ENCODE assay signal across 9 cellular contexts in genomic region chr16:16861546-16861945, GRCh38.
DNase-seq lines count a peak whose midpoint lies in the region; ATAC-seq and TF ChIP-seq lines count a peak whose summit lies in the region.
"Had no signal": no experiment of that assay in that cellular context is flagged by ENCODE, and none has a peak within 500 bp of the region (broad histone marks: within the 10 kb centered on the region; RNA-seq: fewer than 3 reads in every experiment).

No MANE protein-coding gene starts in this region.

- H3K9ac ChIP-seq in liver (ENCODE audit: low read depth in 1 of 2, low read length in 2 of 2), result no peak overlapping the region
- H3K9ac ChIP-seq: BLaER1 had no signal

- no peak for ATAC-seq in HG02678 (IDR thresholded peaks at IDR 0.05; ENCODE audit: unreplicated experiment)

- TF ChIP-seq RAD21 in liver (IDR thresholded peaks at IDR 0.05), result peak; percentile 85 to 88

- no peaks in the 10 kb centered on the region for H3K4me1 ChIP-seq in liver (ENCODE audit: control insufficient read depth in 4 of 4, insufficient read depth in 4 of 4, low read length in 3 of 4)
- H3K4me1 ChIP-seq: BLaER1 had no signal

- H3K9me3 ChIP-seq in liver (ENCODE audit: control insufficient read depth in 4 of 4, low read length in 3 of 4), result no peaks in the 10 kb centered on the region
- H3K9me3 ChIP-seq: BLaER1 had no signal

- peak; percentile 25; the same call in 1 of the 2 replicates for TF ChIP-seq CTCF in WI38 (IDR thresholded peaks at IDR 0.05; ENCODE audit: low read depth, low read length)
- TF ChIP-seq CTCF in liver (IDR thresholded peaks at IDR 0.05; ENCODE audit: low read depth, low read length, missing input control), result peak; percentile 75

- H3K27ac ChIP-seq in caudate nucleus (ENCODE audit: low read depth, low read length), result no peak overlapping the region
- no peak overlapping the region for H3K27ac ChIP-seq in liver (ENCODE audit: low read depth in 1 of 2, low read length in 2 of 2)
- H3K27ac ChIP-seq: BLaER1 had no signal

- H3K4me3 ChIP-seq in WI38 (ENCODE audit: low read depth, low read length) (no peak overlapping the region), liver (ENCODE audit: low read depth in 1 of 3, low read length in 3 of 3) (no peak overlapping the region)
- H3K4me3 ChIP-seq: BLaER1 had no signal

- H3K36me3 ChIP-seq in liver (ENCODE audit: control insufficient read depth in 4 of 4, insufficient read depth in 3 of 4, low read depth in 1 of 4, low read length in 3 of 4), result no peaks in the 10 kb centered on the region
- H3K36me3 ChIP-seq: BLaER1 had no signal

- peak; percentile 37 to 78 (median 58) for DNase-seq in NCI-H1417 (lab: John Stamatoyannopoulos, UW)
- no peak for DNase-seq in NCI-H1417 treated with DMSO at 0.1 percent for 48 hours (lab: John Stamatoyannopoulos, UW)
- peak; percentile 21 for DNase-seq in NCI-H1092 treated with DMSO at 0.1 percent for 48 hours (lab: John Stamatoyannopoulos, UW)
- peak in 40 of 61 donors; percentile 1 to 62 (median 18) for DNase-seq in caudate nucleus (lab: John Stamatoyannopoulos, UW)
- peak; percentile 1 for DNase-seq in stimulated activated CD8-positive, alpha-beta memory T cell treated with anti-CD3 and anti-CD28 coated beads, Interleukin-12 subunit alpha, Interleukin-12 subunit beta, amount 100 ng/mL, for 4 hours (ENCODE audit: low read depth)

- 11% methylated on average over 7 of the region's 7 CpGs for WGBS in liver

- peaks cover 0 to 4% (median 0%) of the 10 kb centered on the region in 4 donors for H3K27me3 ChIP-seq in liver (ENCODE audit: control insufficient read depth in 4 of 4, insufficient read depth in 4 of 4, low read length in 3 of 4)
- H3K27me3 ChIP-seq: BLaER1 had no signal

TF ChIP-seq in liver, 16 proteins besides CTCF, POLR2A, EP300 and RAD21:
- TF ChIP-seq RXRA (IDR thresholded peaks at IDR 0.05) (peak; percentile 18 to 46), REST (IDR thresholded peaks at IDR 0.05) (no peak), FOXA1 (IDR thresholded peaks at IDR 0.05) (no peak), FOXA2 (IDR thresholded peaks at IDR 0.05) (no peak), GABPA (IDR thresholded peaks at IDR 0.05 in 1 of 2, conservative IDR thresholded peaks at IDR 0.05 in 1 of 2) (no peak), HNF4A (conservative IDR thresholded peaks at IDR 0.05) (peak; percentile 15 to 33), MAX (IDR thresholded peaks at IDR 0.05) (no peak), HNF4G (IDR thresholded peaks at IDR 0.05) (no peak), EGR1 (IDR thresholded peaks at IDR 0.05; ENCODE audit: low read depth in 2 of 2) (no peak), NR2F2 (IDR thresholded peaks at IDR 0.05) (no peak), YY1 (IDR thresholded peaks at IDR 0.05) (no peak), TAF1 (conservative IDR thresholded peaks at IDR 0.05) (no peak), JUND (IDR thresholded peaks at IDR 0.05) (no peak), SP1 (IDR thresholded peaks at IDR 0.05) (no peak)
- TF ChIP-seq, protein P1, sequence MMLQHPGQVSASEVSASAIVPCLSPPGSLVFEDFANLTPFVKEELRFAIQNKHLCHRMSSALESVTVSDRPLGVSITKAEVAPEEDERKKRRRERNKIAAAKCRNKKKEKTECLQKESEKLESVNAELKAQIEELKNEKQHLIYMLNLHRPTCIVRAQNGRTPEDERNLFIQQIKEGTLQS (IDR thresholded peaks at IDR 0.05), result no peak
- TF ChIP-seq, protein P2, sequence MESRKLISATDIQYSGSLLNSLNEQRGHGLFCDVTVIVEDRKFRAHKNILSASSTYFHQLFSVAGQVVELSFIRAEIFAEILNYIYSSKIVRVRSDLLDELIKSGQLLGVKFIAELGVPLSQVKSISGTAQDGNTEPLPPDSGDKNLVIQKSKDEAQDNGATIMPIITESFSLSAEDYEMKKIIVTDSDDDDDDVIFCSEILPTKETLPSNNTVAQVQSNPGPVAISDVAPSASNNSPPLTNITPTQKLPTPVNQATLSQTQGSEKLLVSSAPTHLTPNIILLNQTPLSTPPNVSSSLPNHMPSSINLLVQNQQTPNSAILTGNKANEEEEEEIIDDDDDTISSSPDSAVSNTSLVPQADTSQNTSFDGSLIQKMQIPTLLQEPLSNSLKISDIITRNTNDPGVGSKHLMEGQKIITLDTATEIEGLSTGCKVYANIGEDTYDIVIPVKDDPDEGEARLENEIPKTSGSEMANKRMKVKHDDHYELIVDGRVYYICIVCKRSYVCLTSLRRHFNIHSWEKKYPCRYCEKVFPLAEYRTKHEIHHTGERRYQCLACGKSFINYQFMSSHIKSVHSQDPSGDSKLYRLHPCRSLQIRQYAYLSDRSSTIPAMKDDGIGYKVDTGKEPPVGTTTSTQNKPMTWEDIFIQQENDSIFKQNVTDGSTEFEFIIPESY (IDR thresholded peaks at IDR 0.05), result no peak
